ENCODE assay signal across 8 cellular contexts in genomic region chr3:129121792-129122696, GRCh38. TPM values are rescaled to one million over a fixed set of nuclear protein-coding genes. Genes with fewer than 3 reads are reported as not detected.
A peak's percentile ranks its signal among the peaks of the same experiment; 100 is the strongest.
DNase-seq lines count a peak whose midpoint lies in the region; ATAC-seq and TF ChIP-seq lines count a peak whose summit lies in the region.

Gene RAB43 (minus strand): TSS chr3:129121804. CDS start chr3:129121489, 315 bp downstream.

- H3K9ac ChIP-seq in Karpas-422 (ENCODE audit: low read length) (peak within 1 kb of the TSS; percentile 51), subcutaneous abdominal adipose tissue (ENCODE audit: low read length in 5 of 5) (peak within 1 kb of the TSS in 4 of 5 donors; percentile 81 to 95 (median 90))

- H3K27ac ChIP-seq in Karpas-422 (ENCODE audit: low read length), result no peak within 1 kb of the TSS
- H3K27ac ChIP-seq in subcutaneous abdominal adipose tissue (ENCODE audit: low read depth, low read length), result peak within 1 kb of the TSS; percentile 91

- no peaks in the 10 kb centered on the region for H3K79me2 ChIP-seq in Karpas-422 (ENCODE audit: low read length)

- no peaks in the 10 kb centered on the region for H3K9me3 Mint-ChIP-seq in activated naive CD4-positive, alpha-beta T cell treated with anti-CD3 and anti-CD28 coated beads, Interleukin-2, amount 50 U/mL, for 72 hours

- peak; percentile 32 for ATAC-seq in GM21576 (IDR thresholded peaks at IDR 0.05; ENCODE audit: unreplicated experiment)
- ATAC-seq in SK-N-SH treated with all-trans-retinoic acid at 6 μM for 48 hours, result peak; percentile 79
- peak; percentile 19 to 68 for ATAC-seq in activated naive CD4-positive, alpha-beta T cell treated with anti-CD3 and anti-CD28 coated beads, Interleukin-2, amount 50 U/mL, for 72 hours

- DNase-seq in COR-L47 (lab: John Stamatoyannopoulos, UW) (peak; percentile 58), Karpas-422 (peak; percentile 96), germinal center (ENCODE audit: low spot score) (peak; percentile 94), non-pigmented ciliary epithelial cell (ENCODE audit: low read depth) (peak; percentile 20)
- peak; percentile 76 to 89 for DNase-seq in activated naive CD4-positive, alpha-beta T cell treated with anti-CD3 and anti-CD28 coated beads, Interleukin-2, amount 50 U/mL, for 72 hours (ENCODE audit: low spot score in 2 of 2)

- H4K20me1 ChIP-seq in Karpas-422 (ENCODE audit: insufficient read depth, low read depth, low read length), result peaks cover 37% of the 10 kb centered on the region; the same call in 1 of the 2 replicates

- peak within 1 kb of the TSS; percentile 87 for H3K4me2 ChIP-seq in Karpas-422 (ENCODE audit: low read depth, low read length, poor library complexity, severe bottlenecking)

- peaks cover 32 to 33% of the 10 kb centered on the region in 2 donors for H3K36me3 Mint-ChIP-seq in activated naive CD4-positive, alpha-beta T cell treated with anti-CD3 and anti-CD28 coated beads, Interleukin-2, amount 50 U/mL, for 72 hours

- H2AFZ ChIP-seq in Karpas-422 (ENCODE audit: low read length), result no peak within 1 kb of the TSS

- H3K4me3 ChIP-seq in Karpas-422 (ENCODE audit: low read length), result peak within 1 kb of the TSS; percentile 65
- peak within 1 kb of the TSS; percentile 66 to 83 (median 81) for H3K4me3 ChIP-seq in subcutaneous abdominal adipose tissue (ENCODE audit: low read depth in 1 of 5, low read length in 5 of 5)

- H3K4me1 ChIP-seq in Karpas-422 (ENCODE audit: low read length) (peaks cover 38% of the 10 kb centered on the region), subcutaneous abdominal adipose tissue (ENCODE audit: control insufficient read depth in 5 of 5, insufficient read depth in 5 of 5, low read length in 5 of 5) (peaks cover 13 to 28% (median 21%) of the 10 kb centered on the region in 5 donors)

- no peaks in the 10 kb centered on the region for H3K27me3 ChIP-seq in Karpas-422 (ENCODE audit: low read length)
- no peaks in the 10 kb centered on the region for H3K27me3 ChIP-seq in subcutaneous abdominal adipose tissue (ENCODE audit: control insufficient read depth in 5 of 5, insufficient read depth in 4 of 5, low read length in 5 of 5)

- no peaks in the 10 kb centered on the region for H3K9me3 ChIP-seq in Karpas-422 (ENCODE audit: low read length)
- no peaks in the 10 kb centered on the region for H3K9me3 ChIP-seq in subcutaneous abdominal adipose tissue (ENCODE audit: control insufficient read depth in 5 of 5, low read length in 5 of 5)

- no peaks in the 10 kb centered on the region for H3K9me2 ChIP-seq in Karpas-422 (replicated peaks; ENCODE audit: insufficient read depth, low read length)

- peak within 1 kb of the TSS; percentile 98 to 99 for H3K27ac Mint-ChIP-seq in activated naive CD4-positive, alpha-beta T cell treated with anti-CD3 and anti-CD28 coated beads, Interleukin-2, amount 50 U/mL, for 72 hours

- H3K36me3 ChIP-seq in Karpas-422 (ENCODE audit: insufficient read depth, low read length), result no peaks in the 10 kb centered on the region
- peaks cover 0 to 19% (median 13%) of the 10 kb centered on the region in 5 donors for H3K36me3 ChIP-seq in subcutaneous abdominal adipose tissue (ENCODE audit: control insufficient read depth in 5 of 5, insufficient read depth in 5 of 5, low read length in 5 of 5)

TF ChIP-seq in SK-N-SH treated with all-trans-retinoic acid at 6 μM for 48 hours, 23 proteins besides CTCF, POLR2A, EP300 and RAD21:
- TF ChIP-seq SNAI2 (CRISPR knock-in tag; IDR thresholded peaks at IDR 0.05) (no peak), ESRRG (CRISPR knock-in tag; IDR thresholded peaks at IDR 0.05) (no peak), PPARA (CRISPR knock-in tag; IDR thresholded peaks at IDR 0.05; ENCODE audit: borderline replicate concordance) (no peak), ZC3H10 (CRISPR knock-in tag; IDR thresholded peaks at IDR 0.05) (no peak), RARB (CRISPR knock-in tag; IDR thresholded peaks at IDR 0.05) (no peak), TSHZ2 (CRISPR knock-in tag; IDR thresholded peaks at IDR 0.05) (no peak), TOX (CRISPR knock-in tag; IDR thresholded peaks at IDR 0.05; ENCODE audit: borderline replicate concordance) (no peak), CSDC2 (CRISPR knock-in tag; IDR thresholded peaks at IDR 0.05) (no peak)

RNA-seq across cellular contexts. Expression of gene RAB43, which starts in this region (rescaled TPM):
- total RNA-seq in Karpas-422 (2014; rRNA removed; shearing (Covaris generic); ENCODE audit: low replicate concordance), result 0.72 TPM in 1 of 2 replicates, not detected in the other
- total RNA-seq in activated naive CD4-positive, alpha-beta T cell treated with anti-CD3 and anti-CD28 coated beads, Interleukin-2, amount 50 U/mL, for 72 hours, result 10 to 100 TPM; 57.4 to 64.1 TPM

Comparison
In these comparisons a context has a peak if more than half of its experiments do, and no peak if none do; other contexts are left out.
1. RNA of gene RAB43 (total RNA-seq): 57.4 to 64.1 TPM in activated naive CD4-positive, alpha-beta T cell treated with anti-CD3 and anti-CD28 coated beads, Interleukin-2, amount 50 U/mL, for 72 hours; 0.72 TPM in Karpas-422; every median in the first group is over 10 times any median in the second.
2. Peak in DNase-seq, H3K4me3 ChIP-seq, H3K9ac ChIP-seq and H3K4me2 ChIP-seq in Karpas-422; RNA of the gene not detected or under 1 TPM.
3. DNase-seq: peak in every context shown above with its lines; median percentile 96 in Karpas-422; 94 in germinal center; 82 in activated naive CD4-positive, alpha-beta T cell treated with anti-CD3 and anti-CD28 coated beads, Interleukin-2, amount 50 U/mL, for 72 hours; 58 in COR-L47; 20 in non-pigmented ciliary epithelial cell.
4. Peak in every context shown above with its lines, with median percentiles within 50 percentile points of each other: ATAC-seq.